Comparison of ENCODE assay signal across 18 cellular contexts in the genomic region with DNA sequence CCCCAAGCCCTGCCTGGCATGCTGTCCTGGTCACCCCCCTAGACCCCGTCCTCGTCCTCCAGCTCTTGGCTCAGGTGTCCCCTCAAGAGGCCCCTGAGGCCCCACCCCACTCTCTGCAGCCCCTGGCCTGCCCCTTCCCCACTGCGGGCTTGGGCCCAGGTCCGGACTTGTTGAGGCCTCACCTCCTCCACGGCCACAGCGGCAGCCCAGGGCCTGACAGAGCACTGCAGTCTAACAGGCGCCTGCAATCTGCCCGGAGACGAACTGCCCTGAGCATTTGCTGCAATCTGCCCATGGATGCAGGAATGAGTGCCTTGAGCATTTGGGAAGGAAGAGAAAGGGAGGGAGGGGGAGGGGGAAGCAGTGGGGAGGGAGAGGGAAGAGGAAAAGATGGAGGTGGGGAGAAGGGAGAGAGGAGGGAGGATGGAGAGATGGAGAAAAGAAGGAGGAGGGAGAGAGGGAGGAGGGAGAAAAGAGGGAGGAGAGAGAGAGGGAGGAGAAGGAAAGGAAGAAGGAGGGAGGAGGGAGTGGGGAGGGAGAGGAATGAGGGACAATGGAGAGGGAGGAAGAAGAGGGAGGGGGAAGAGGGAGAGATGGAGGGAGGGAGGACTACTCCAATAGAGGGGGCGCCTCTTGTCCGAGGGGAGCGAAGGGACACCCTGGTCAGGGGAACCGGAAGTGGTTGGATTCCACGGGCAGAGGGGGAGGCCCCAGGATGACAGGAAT.
"Had no signal": no experiment of that assay in that cellular context is flagged by ENCODE, and none has a peak within 500 bp of the region (broad histone marks: within the 10 kb centered on the region; RNA-seq: fewer than 3 reads in every experiment).

No MANE protein-coding gene starts in this region.

- H2AFZ ChIP-seq: parathyroid adenoma had no signal

- H3K36me3 ChIP-seq: sigmoid colon, stomach, upper lobe of left lung had no signal

- H3K36me3 Mint-ChIP-seq: activated naive CD8-positive, alpha-beta T cell treated with anti-CD3 and anti-CD28 coated beads, Interleukin-2, amount 10 ng/mL, durations not matched to agents 7 days and 5 days; memory B cell; naive thymus-derived CD8-positive, alpha-beta T cell; stimulated activated effector memory CD8-positive, alpha-beta T cell treated with anti-CD3 and anti-CD28 coated beads, Interleukin-12 subunit alpha, Interleukin-12 subunit beta, amount 100 ng/mL, for 72 hours had no signal

- H3K4me3 Mint-ChIP-seq: activated B cell treated with CpG ODN at 0.5 μM for 24 hours; activated CD8-positive, alpha-beta T cell treated with anti-CD3 and anti-CD28 coated beads for 36 hours; activated naive CD8-positive, alpha-beta T cell treated with anti-CD3 and anti-CD28 coated beads, Interleukin-2, amount 10 ng/mL, durations not matched to agents 7 days and 5 days; activated T-cell treated with anti-CD3 and anti-CD28 coated beads, Interleukin-2, amount 50 U/mL, for 24 hours; effector memory CD8-positive, alpha-beta T cell; memory B cell; naive thymus-derived CD8-positive, alpha-beta T cell; stimulated activated effector memory CD8-positive, alpha-beta T cell treated with anti-CD3 and anti-CD28 coated beads, Interleukin-12 subunit alpha, Interleukin-12 subunit beta, amount 100 ng/mL, for 72 hours; T-helper 2 cell treated with Interferon-gamma antibody and Interleukin-4, amounts not matched to agents 5 μg/mL and 100 μg/mL, for 36 hours had no signal

- H3K9me3 Mint-ChIP-seq: activated B cell treated with CpG ODN at 0.5 μM for 24 hours; activated CD8-positive, alpha-beta T cell treated with anti-CD3 and anti-CD28 coated beads for 36 hours; activated T-cell treated with anti-CD3 and anti-CD28 coated beads, Interleukin-2, amount 50 U/mL, for 24 hours; activated T-helper 2 cell treated with anti-CD3 and anti-CD28 coated beads, Interferon-gamma antibody, Interleukin-2, Interleukin-4, amounts not matched to agents 10 μg/mL and 5 μg/mL and 100 μg/mL, durations not matched to agents 14 hours and 24 hours and 36 hours; effector memory CD8-positive, alpha-beta T cell; memory B cell; stimulated activated effector memory CD8-positive, alpha-beta T cell treated with anti-CD3 and anti-CD28 coated beads, Interleukin-12 subunit alpha, Interleukin-12 subunit beta, amount 100 ng/mL, for 72 hours; T-helper 2 cell treated with Interferon-gamma antibody and Interleukin-4, amounts not matched to agents 5 μg/mL and 100 μg/mL, for 36 hours had no signal

- H3K9me3 ChIP-seq: sigmoid colon, stomach, upper lobe of left lung had no signal

- H3K27ac Mint-ChIP-seq: activated B cell treated with CpG ODN at 0.5 μM for 24 hours; activated CD8-positive, alpha-beta T cell treated with anti-CD3 and anti-CD28 coated beads for 36 hours; activated naive CD8-positive, alpha-beta T cell treated with anti-CD3 and anti-CD28 coated beads, Interleukin-2, amount 10 ng/mL, durations not matched to agents 7 days and 5 days; activated T-cell treated with anti-CD3 and anti-CD28 coated beads, Interleukin-2, amount 50 U/mL, for 24 hours; activated T-helper 2 cell treated with anti-CD3 and anti-CD28 coated beads, Interferon-gamma antibody, Interleukin-2, Interleukin-4, amounts not matched to agents 10 μg/mL and 5 μg/mL and 100 μg/mL, durations not matched to agents 14 hours and 24 hours and 36 hours; effector memory CD8-positive, alpha-beta T cell; memory B cell; T-helper 2 cell treated with Interferon-gamma antibody and Interleukin-4, amounts not matched to agents 5 μg/mL and 100 μg/mL, for 36 hours had no signal

- ATAC-seq: activated CD8-positive, alpha-beta T cell treated with anti-CD3 and anti-CD28 coated beads for 36 hours; effector memory CD8-positive, alpha-beta T cell; naive thymus-derived CD8-positive, alpha-beta T cell; stimulated activated effector memory CD8-positive, alpha-beta T cell treated with anti-CD3 and anti-CD28 coated beads, Interleukin-12 subunit alpha, Interleukin-12 subunit beta, amount 100 ng/mL, for 72 hours had no signal

- H3K9ac ChIP-seq: parathyroid adenoma had no signal

- H3K4me3 ChIP-seq: sigmoid colon, stomach, upper lobe of left lung had no signal

- DNase-seq: activated B cell treated with CpG ODN at 0.5 μM for 24 hours; activated CD4-positive, alpha-beta T cell treated with anti-CD3 and anti-CD28 coated beads for 48 hours; activated CD8-positive, alpha-beta T cell treated with anti-CD3 and anti-CD28 coated beads for 36 hours; activated naive CD4-positive, alpha-beta T cell treated with Interleukin-2 at 50 U/mL for 16 hours; activated naive CD8-positive, alpha-beta T cell treated with anti-CD3 and anti-CD28 coated beads, Interleukin-2, amount 10 ng/mL, durations not matched to agents 7 days and 5 days; activated T-cell treated with anti-CD3 and anti-CD28 coated beads, Interleukin-2, amount 50 U/mL, for 24 hours; caudate nucleus; effector memory CD8-positive, alpha-beta T cell; naive thymus-derived CD8-positive, alpha-beta T cell; sigmoid colon; stimulated activated CD4-positive, alpha-beta T cell treated with anti-CD3 and anti-CD28 coated beads, Interleukin-4, amount 100 ng/mL, for 24 hours; stomach had no signal

- H3K27ac ChIP-seq: parathyroid adenoma, sigmoid colon, stomach, upper lobe of left lung had no signal

- H3K27me3 Mint-ChIP-seq: activated B cell treated with CpG ODN at 0.5 μM for 24 hours; activated CD8-positive, alpha-beta T cell treated with anti-CD3 and anti-CD28 coated beads for 36 hours; activated naive CD8-positive, alpha-beta T cell treated with anti-CD3 and anti-CD28 coated beads, Interleukin-2, amount 10 ng/mL, durations not matched to agents 7 days and 5 days; activated T-cell treated with anti-CD3 and anti-CD28 coated beads, Interleukin-2, amount 50 U/mL, for 24 hours; naive thymus-derived CD8-positive, alpha-beta T cell had no signal

- H3K4me1 ChIP-seq: parathyroid adenoma, sigmoid colon, stomach, upper lobe of left lung had no signal

- H3K4me1 Mint-ChIP-seq: activated B cell treated with CpG ODN at 0.5 μM for 24 hours had no signal

- H3K27me3 ChIP-seq: sigmoid colon, upper lobe of left lung had no signal

- H3K79me2 ChIP-seq: parathyroid adenoma had no signal
